In the genomic region with DNA sequence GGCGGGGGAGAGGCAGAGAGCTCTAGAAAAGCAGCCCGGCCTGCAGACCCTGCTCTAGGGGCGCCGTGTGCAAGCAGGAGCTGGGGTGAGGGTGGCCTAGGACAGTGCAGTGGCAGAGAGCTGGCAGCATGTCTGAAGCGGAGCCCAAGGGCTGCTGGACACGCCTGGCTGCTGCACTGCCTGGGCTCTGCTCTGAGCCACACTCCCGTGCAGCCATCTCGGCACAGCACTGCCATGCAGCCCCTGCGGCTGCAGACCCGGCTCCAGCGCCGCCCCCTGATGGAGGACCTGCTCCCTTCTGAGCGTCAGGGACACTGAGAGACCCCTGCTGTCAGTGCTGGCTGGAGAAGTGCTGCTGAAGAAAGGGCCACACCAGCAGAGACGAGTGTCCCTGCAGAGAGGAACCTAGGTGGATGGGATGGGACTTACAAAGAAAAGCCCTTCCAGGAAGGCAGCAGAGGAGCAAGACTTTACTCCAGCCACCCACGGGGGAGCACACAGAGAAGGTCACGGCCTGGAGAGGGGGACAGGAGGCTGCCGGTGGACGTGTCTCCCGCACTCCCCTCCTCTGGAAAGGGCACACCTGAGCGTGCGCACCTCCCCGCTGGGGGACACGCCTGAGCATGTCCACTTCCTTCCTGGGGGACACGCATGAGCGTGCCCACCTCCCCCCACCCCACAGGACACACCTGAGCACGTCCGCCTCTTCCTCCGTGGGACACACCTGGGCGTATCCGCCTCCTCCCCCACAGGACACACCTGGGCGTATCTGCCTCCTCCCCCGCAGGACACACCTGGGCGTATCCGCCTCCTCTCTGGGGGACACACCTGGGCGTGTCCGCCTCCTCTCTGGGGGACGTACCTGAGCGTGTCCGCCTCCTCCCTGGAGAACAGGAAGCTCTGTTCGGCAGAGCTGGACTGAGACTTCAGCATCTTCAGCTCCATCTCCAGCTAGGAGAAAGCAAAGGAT, we compare ENCODE assay signal across 11 cellular contexts.
DNase-seq lines count a peak whose midpoint lies in the region; ATAC-seq and TF ChIP-seq lines count a peak whose summit lies in the region.
"Had no signal": no experiment of that assay in that cellular context is flagged by ENCODE, and none has a peak within 500 bp of the region (broad histone marks: within the 10 kb centered on the region; RNA-seq: fewer than 3 reads in every experiment).

No MANE protein-coding gene starts in this region.

- H2AK5ac ChIP-seq in H9 (ENCODE audit: insufficient read length, low read length) (no peak overlapping the region), neuronal stem cell (ENCODE audit: low read depth, low read length) (peak overlapping the region; percentile 17)

- H3K79me1 ChIP-seq in H9 (ENCODE audit: insufficient read depth, low read depth, low read length, poor library complexity, severe bottlenecking) (no peaks in the 10 kb centered on the region), neuronal stem cell (ENCODE audit: low read depth, low read length) (peaks cover 2% of the 10 kb centered on the region)

- peaks cover 24 to 32% (median 28%) of the 10 kb centered on the region in 3 experiments for H3K36me3 Mint-ChIP-seq in H9 (ENCODE audit: insufficient read depth in 1 of 3, low read depth in 3 of 3)

- no peak overlapping the region for H4K91ac ChIP-seq in H9 (ENCODE audit: insufficient read length, low read depth, low read length)
- H4K91ac ChIP-seq in neuronal stem cell (ENCODE audit: low read depth, low read length, poor library complexity): no peak overlapping the region

- no peak overlapping the region for H3K4me3 Mint-ChIP-seq in H9

- no peak overlapping the region for H2BK5ac ChIP-seq in H9 (ENCODE audit: insufficient read length, low read length)
- no peak overlapping the region for H2BK5ac ChIP-seq in neuronal stem cell (ENCODE audit: low read length)

- H3K27me3 ChIP-seq in H9 (ENCODE audit: insufficient read depth, low read length) (no peaks in the 10 kb centered on the region), neuronal stem cell (ENCODE audit: control insufficient read depth in 3 of 3, insufficient read depth in 3 of 3, low read depth in 1 of 3, low read length in 3 of 3) (no peaks in the 10 kb centered on the region), sigmoid colon (no peaks in the 10 kb centered on the region)

- WGBS in H9 (ENCODE audit: extremely low coverage, insufficient read length, low lambda C conversion rate): no CpG with 5 or more reads among the region's 40 CpGs
- WGBS in neuronal stem cell (ENCODE audit: extremely low coverage in 2 of 2, insufficient read length in 2 of 2, insufficient replicate concordance in 1 of 2), 2 donors: no CpG with 5 or more reads among the region's 40 CpGs
- 81 to 83% methylated on average over 40 of the region's 40 CpGs for WGBS in sigmoid colon, 2 donors

- no peak overlapping the region for H3K4me2 ChIP-seq in H9 (ENCODE audit: insufficient read depth, insufficient read length, low read length)
- H3K4me2 ChIP-seq in neuronal stem cell (ENCODE audit: insufficient read depth, low read length, poor library complexity, severe bottlenecking): no peak overlapping the region

- no peak overlapping the region for H2AFZ ChIP-seq in H9 (ENCODE audit: low read length)
- H2AFZ ChIP-seq in neuronal stem cell (ENCODE audit: low read length): no peak overlapping the region

- no peak overlapping the region for H3K4me3 ChIP-seq in neuronal stem cell (ENCODE audit: low read length in 2 of 2)
- H3K4me3 ChIP-seq in sigmoid colon: no peak overlapping the region
- H3K4me3 ChIP-seq: SK-N-MC had no signal

- peak overlapping the region in 2 of 3 experiments; percentile 67 to 85; a peak in 2 of 7 replicates for H3K27ac Mint-ChIP-seq in H9

- H3K23ac ChIP-seq in H9 (ENCODE audit: insufficient read length, low read depth, low read length) (no peak overlapping the region), neuronal stem cell (ENCODE audit: low read depth, low read length, poor library complexity) (no peak overlapping the region)

- H3K27me3 Mint-ChIP-seq in H9 (ENCODE audit: low read depth): no peaks in the 10 kb centered on the region

- H3K4me1 ChIP-seq in H9 (ENCODE audit: insufficient read depth, low read length) (no peaks in the 10 kb centered on the region), neuronal stem cell (ENCODE audit: control insufficient read depth in 2 of 2, insufficient read depth in 1 of 2, low read depth in 1 of 2, low read length in 2 of 2) (no peaks in the 10 kb centered on the region), sigmoid colon (no peaks in the 10 kb centered on the region)

- H4K20me1 ChIP-seq in H9 (ENCODE audit: control insufficient read depth, insufficient read depth, insufficient read length): no peaks in the 10 kb centered on the region

- H3K4me1 Mint-ChIP-seq in H9: peaks cover 3 to 8% of the 10 kb centered on the region in 2 experiments; a peak in 2 of 4 replicates

- no peak overlapping the region for H2BK20ac ChIP-seq in H9 (ENCODE audit: low read depth, low read length, poor library complexity, severe bottlenecking)

- H3K79me2 ChIP-seq in H9 (ENCODE audit: insufficient read depth, low read length): no peaks in the 10 kb centered on the region

- intact Hi-C loops in sigmoid colon (cut with DNase I): no loop called here
- intact Hi-C loops in head of caudate nucleus (cut with DNase I): no loop called here

- H3K27ac ChIP-seq in H9 (ENCODE audit: insufficient read length, low read depth, low read length) (no peak overlapping the region), neuronal stem cell (replicated peaks; ENCODE audit: low read length) (no peak overlapping the region), sigmoid colon (no peak overlapping the region)
- H3K27ac ChIP-seq: SK-N-MC had no signal

- H2BK120ac ChIP-seq in H9 (ENCODE audit: low read depth, low read length, poor library complexity, severe bottlenecking) (no peak overlapping the region), neuronal stem cell (ENCODE audit: low read depth, low read length) (no peak overlapping the region)

- H3K56ac ChIP-seq in H9 (ENCODE audit: insufficient read length, low read depth, low read length): no peak overlapping the region

- no peak for TF ChIP-seq EP300 in sigmoid colon (IDR thresholded peaks at IDR 0.05)

- H4K8ac ChIP-seq in H9 (replicated peaks; ENCODE audit: insufficient read length, low read depth, low read length): no peak overlapping the region
- H4K8ac ChIP-seq in neuronal stem cell (ENCODE audit: low read depth, low read length): no peak overlapping the region

- no peak overlapping the region for H4K5ac ChIP-seq in H9 (ENCODE audit: insufficient read length, low read depth, low read length)

- H3K9ac ChIP-seq in H9 (ENCODE audit: extremely low read depth, insufficient read length, low read length) (no peak overlapping the region), neuronal stem cell (ENCODE audit: low read depth, low read length, poor library complexity) (peak overlapping the region; percentile 47)

- H3K36me3 ChIP-seq in neuronal stem cell (replicated peaks in 1 of 2; ENCODE audit: control insufficient read depth in 2 of 2, insufficient read depth in 2 of 2, low read length in 2 of 2) (peaks cover 14 to 16% of the 10 kb centered on the region in 2 donors), sigmoid colon (peaks cover 0 to 18% (median 0%) of the 10 kb centered on the region in 4 donors)

- H3K18ac ChIP-seq in H9 (ENCODE audit: insufficient read length, low read depth, low read length) (no peak overlapping the region), neuronal stem cell (ENCODE audit: low read length) (peak overlapping the region; percentile 54)

- peaks cover 5% of the 10 kb centered on the region for H3K9me3 ChIP-seq in H9 (ENCODE audit: control insufficient read depth, low read depth, low read length)
- H3K9me3 ChIP-seq in neuronal stem cell (replicated peaks in 1 of 2; ENCODE audit: control insufficient read depth in 2 of 2, insufficient read depth in 1 of 2, low read depth in 1 of 2, low read length in 2 of 2): peaks cover 7 to 11% of the 10 kb centered on the region in 2 donors
- no peaks in the 10 kb centered on the region for H3K9me3 ChIP-seq in sigmoid colon

- H3K14ac ChIP-seq in H9 (ENCODE audit: insufficient read depth, low read length) (no peak overlapping the region; the same call in 1 of the 2 replicates), neuronal stem cell (ENCODE audit: low read length) (peak overlapping the region; percentile 8)

- TF ChIP-seq CTCF in H9 (conservative IDR thresholded peaks at IDR 0.05) (no peak), sigmoid colon (IDR thresholded peaks at IDR 0.05) (no peak)

- ATAC-seq in GM18907 (IDR thresholded peaks at IDR 0.05; ENCODE audit: unreplicated experiment) (peak; percentile 61), GM18873 (IDR thresholded peaks at IDR 0.05; ENCODE audit: low FRiP score, unreplicated experiment) (no peak)

- peak; percentile 80 for DNase-seq in H9
- peak; percentile 12 for DNase-seq in SW480 (ENCODE audit: low spot score)
- no peak for DNase-seq in neuronal stem cell (ENCODE audit: low spot score)
- no peak for DNase-seq in sigmoid colon
- DNase-seq in head of caudate nucleus: no peak
- DNase-seq in NCI-H1092 (lab: John Stamatoyannopoulos, UW): no peak
- DNase-seq: DMS153, midbrain had no signal

- no peaks in the 10 kb centered on the region for H3K23me2 ChIP-seq in H9 (ENCODE audit: insufficient read length, low read depth, low read length, poor library complexity, severe bottlenecking)

- peaks cover 16 to 20% of the 10 kb centered on the region in 2 experiments for H3K9me3 Mint-ChIP-seq in H9

- H3K4ac ChIP-seq in H9 (ENCODE audit: low read depth, low read length) (no peak overlapping the region), neuronal stem cell (ENCODE audit: low read length) (no peak overlapping the region)

- H2BK12ac ChIP-seq in H9 (ENCODE audit: insufficient read length, low read depth, low read length): no peak overlapping the region
- peak overlapping the region; percentile 41 for H2BK12ac ChIP-seq in neuronal stem cell (ENCODE audit: low read length)

- no peak overlapping the region for H3T11ph ChIP-seq in H9 (ENCODE audit: low read length)

- H2BK15ac ChIP-seq in H9 (ENCODE audit: low read depth, low read length): no peak overlapping the region
- no peak overlapping the region for H2BK15ac ChIP-seq in neuronal stem cell (ENCODE audit: low read length)

- TF ChIP-seq POLR2A in sigmoid colon (IDR thresholded peaks at IDR 0.05): no peak

Comparison
In these comparisons a context has a peak if more than half of its experiments do, and no peak if none do; other contexts are left out.
1. DNase-seq: peak in H9 (single experiment) and SW480 (single experiment); none in neuronal stem cell (single experiment), sigmoid colon (single experiment), head of caudate nucleus (0 of 42) and NCI-H1092 (single experiment).